In genomic region chr7:5279734-5280133, GRCh38 we compare ENCODE assay signal across 7 cellular contexts.
"Had no signal": no experiment of that assay in that cellular context is flagged by ENCODE, and none has a peak within 500 bp of the region (broad histone marks: within the 10 kb centered on the region; RNA-seq: fewer than 3 reads in every experiment).

No MANE protein-coding gene starts in this region.

- H3K4me2 ChIP-seq: GM23338 had no signal

- ATAC-seq: GM23338, HepG2, K562 had no signal

- H3K9me3 Mint-ChIP-seq: GM23338, H9, IgD-negative memory B cell had no signal

- H2AFZ ChIP-seq: GM23338 had no signal

- DNase-seq: H9, HCEC 1CT had no signal

- H3K4me3 ChIP-seq: GM23338, K562 had no signal

- H3K36me3 Mint-ChIP-seq: IgD-negative memory B cell had no signal

- H3K27ac Mint-ChIP-seq: GM23338, H9, IgD-negative memory B cell had no signal

- H3K4me3 Mint-ChIP-seq: GM23338, H9, IgD-negative memory B cell had no signal

- H3K27ac ChIP-seq: HL-60 had no signal
